In the genomic region with DNA sequence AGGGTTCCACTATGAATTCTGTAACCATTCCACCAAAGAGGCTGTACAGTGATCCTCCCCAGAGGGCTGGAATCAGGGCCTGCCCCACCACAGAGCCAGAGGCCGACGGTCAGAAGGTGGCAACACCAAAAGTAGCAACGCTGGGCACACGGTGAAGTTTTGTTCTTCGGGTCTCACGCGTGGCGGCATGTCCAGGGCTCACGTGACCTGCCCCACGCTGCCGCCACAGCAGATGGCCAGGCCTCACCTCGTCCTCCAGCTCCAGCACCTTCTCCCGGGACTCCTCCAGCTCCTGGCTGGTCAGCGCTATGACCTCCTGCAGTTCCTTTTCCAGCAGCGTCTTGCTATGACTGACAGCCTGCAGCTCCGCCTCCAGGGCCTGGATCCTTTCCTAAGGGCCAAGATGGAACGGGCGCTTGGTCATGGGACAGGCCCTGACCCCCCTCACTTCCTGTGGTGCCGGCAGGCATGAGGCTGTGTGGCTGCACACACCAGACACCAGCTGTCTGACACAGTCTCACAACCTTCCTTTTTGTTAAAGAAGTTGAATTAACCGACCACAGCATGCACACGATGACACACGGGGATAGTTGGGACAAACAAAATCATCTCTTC, we compare ENCODE assay signal across 1 cellular context.
TF ChIP-seq lines count a peak whose summit lies in the region.

No MANE protein-coding gene starts in this region.

TF ChIP-seq in SK-N-SH, 30 proteins besides CTCF, POLR2A, EP300 and RAD21 (continued from another document):
- TF ChIP-seq MEF2A (IDR thresholded peaks at IDR 0.05; ENCODE audit: borderline replicate concordance, low read depth) (no peak), RXRA (IDR thresholded peaks at IDR 0.05; ENCODE audit: borderline replicate concordance, low read depth) (no peak), NRF1 (IDR thresholded peaks at IDR 0.05; ENCODE audit: low read depth, low read length) (no peak), POLR2AphosphoS5 (IDR thresholded peaks at IDR 0.05; ENCODE audit: low read depth, low read length) (no peak)
- TF ChIP-seq, protein P1, sequence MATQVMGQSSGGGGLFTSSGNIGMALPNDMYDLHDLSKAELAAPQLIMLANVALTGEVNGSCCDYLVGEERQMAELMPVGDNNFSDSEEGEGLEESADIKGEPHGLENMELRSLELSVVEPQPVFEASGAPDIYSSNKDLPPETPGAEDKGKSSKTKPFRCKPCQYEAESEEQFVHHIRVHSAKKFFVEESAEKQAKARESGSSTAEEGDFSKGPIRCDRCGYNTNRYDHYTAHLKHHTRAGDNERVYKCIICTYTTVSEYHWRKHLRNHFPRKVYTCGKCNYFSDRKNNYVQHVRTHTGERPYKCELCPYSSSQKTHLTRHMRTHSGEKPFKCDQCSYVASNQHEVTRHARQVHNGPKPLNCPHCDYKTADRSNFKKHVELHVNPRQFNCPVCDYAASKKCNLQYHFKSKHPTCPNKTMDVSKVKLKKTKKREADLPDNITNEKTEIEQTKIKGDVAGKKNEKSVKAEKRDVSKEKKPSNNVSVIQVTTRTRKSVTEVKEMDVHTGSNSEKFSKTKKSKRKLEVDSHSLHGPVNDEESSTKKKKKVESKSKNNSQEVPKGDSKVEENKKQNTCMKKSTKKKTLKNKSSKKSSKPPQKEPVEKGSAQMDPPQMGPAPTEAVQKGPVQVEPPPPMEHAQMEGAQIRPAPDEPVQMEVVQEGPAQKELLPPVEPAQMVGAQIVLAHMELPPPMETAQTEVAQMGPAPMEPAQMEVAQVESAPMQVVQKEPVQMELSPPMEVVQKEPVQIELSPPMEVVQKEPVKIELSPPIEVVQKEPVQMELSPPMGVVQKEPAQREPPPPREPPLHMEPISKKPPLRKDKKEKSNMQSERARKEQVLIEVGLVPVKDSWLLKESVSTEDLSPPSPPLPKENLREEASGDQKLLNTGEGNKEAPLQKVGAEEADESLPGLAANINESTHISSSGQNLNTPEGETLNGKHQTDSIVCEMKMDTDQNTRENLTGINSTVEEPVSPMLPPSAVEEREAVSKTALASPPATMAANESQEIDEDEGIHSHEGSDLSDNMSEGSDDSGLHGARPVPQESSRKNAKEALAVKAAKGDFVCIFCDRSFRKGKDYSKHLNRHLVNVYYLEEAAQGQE (IDR thresholded peaks at IDR 0.05; ENCODE audit: low read depth, low read length): no peak
